Comparison of ENCODE assay signal across 16 cellular contexts in genomic region chr21:34942911-34943310, GRCh38.
DNase-seq lines count a peak whose midpoint lies in the region; ATAC-seq, FAIRE-seq and TF ChIP-seq lines count a peak whose summit lies in the region.
"Had no signal": no experiment of that assay in that cellular context is flagged by ENCODE, and none has a peak within 500 bp of the region (broad histone marks: within the 10 kb centered on the region; RNA-seq: fewer than 3 reads in every experiment).

No MANE protein-coding gene starts in this region.

- TF ChIP-seq POLR2A in GM12892 (IDR thresholded peaks at IDR 0.05; ENCODE audit: low read depth, low read length), result no peak
- TF ChIP-seq POLR2A in right lobe of liver (IDR thresholded peaks at IDR 0.05), result no peak

- H3K23ac ChIP-seq in mesendoderm (ENCODE audit: low read length), result no peak overlapping the region

- no peaks in the 10 kb centered on the region for H3K79me2 ChIP-seq in mesendoderm (ENCODE audit: control insufficient read depth, insufficient read depth, low read length)

- H3K4me1 Mint-ChIP-seq in activated B cell treated with CpG ODN at 0.5 μM for 24 hours, result peaks cover 63% of the 10 kb centered on the region

- POLR2A ChIA-PET in activated B cell treated with CpG ODN at 0.5 μM for 24 hours (lab: Charles Lee), result no interaction called here

- H3K36me3 ChIP-seq in mesendoderm (ENCODE audit: control insufficient read depth, insufficient read depth, low read length) (no peaks in the 10 kb centered on the region), right lobe of liver (no peaks in the 10 kb centered on the region)
- H3K36me3 ChIP-seq: pancreas had no signal

- no peaks in the 10 kb centered on the region for H3K27me3 ChIP-seq in mesendoderm (ENCODE audit: insufficient read depth, low read length, poor library complexity)
- H3K27me3 ChIP-seq in right lobe of liver, result no peaks in the 10 kb centered on the region

- no peak overlapping the region for H3K4me2 ChIP-seq in mesendoderm (ENCODE audit: low read length)

- no peak overlapping the region for H3K27ac ChIP-seq in mesendoderm (ENCODE audit: low read depth, low read length)
- no peak overlapping the region for H3K27ac ChIP-seq in right lobe of liver
- H3K27ac ChIP-seq: pancreas had no signal

- TF ChIP-seq CTCF in activated B cell treated with CpG ODN at 0.5 μM for 24 hours (IDR thresholded peaks at IDR 0.05), result no peak
- no peak for TF ChIP-seq CTCF in right lobe of liver (IDR thresholded peaks at IDR 0.05)

- H3K9me3 Mint-ChIP-seq in activated B cell treated with CpG ODN at 0.5 μM for 24 hours, result no peaks in the 10 kb centered on the region
- H3K9me3 Mint-ChIP-seq: central memory CD8-positive, alpha-beta T cell; endodermal cell had no signal

- H4K5ac ChIP-seq in mesendoderm (ENCODE audit: low read length), result no peak overlapping the region

- intact Hi-C loops in activated B cell treated with CpG ODN at 0.5 μM for 24 hours (cut with micrococcal nuclease) (loop anchor here (5.0 kb wide), 1 partner anchor 36 kb away; no protein-coding TSS in a partner anchor), right lobe of liver (cut with DNase I) (loop anchor here in 1 of 2 donors (10.0 kb wide), 1 partner anchor 72 kb away; no protein-coding TSS in a partner anchor)

- H3K9me3 ChIP-seq in right lobe of liver, result no peaks in the 10 kb centered on the region
- H3K9me3 ChIP-seq: pancreas had no signal

- no peak overlapping the region for H2BK15ac ChIP-seq in mesendoderm (replicated peaks; ENCODE audit: low read depth)

- H3K4me1 ChIP-seq in mesendoderm (ENCODE audit: control insufficient read depth, low read depth, low read length), result no peaks in the 10 kb centered on the region
- H3K4me1 ChIP-seq in right lobe of liver, result no peaks in the 10 kb centered on the region
- H3K4me1 ChIP-seq: pancreas had no signal

- H3K4ac ChIP-seq in mesendoderm (ENCODE audit: low read depth, low read length), result no peak overlapping the region

- no peak overlapping the region for H4K8ac ChIP-seq in mesendoderm (ENCODE audit: low read depth, low read length)

- ATAC-seq in activated B cell treated with CpG ODN at 0.5 μM for 24 hours (ENCODE audit: low read depth) (peak; percentile 19), right lobe of liver (no peak), HG03354 (IDR thresholded peaks at IDR 0.05; ENCODE audit: poor library complexity, severe bottlenecking, unreplicated experiment) (no peak)
- ATAC-seq: left cardiac atrium, pancreas had no signal

- no peak overlapping the region for H2BK120ac ChIP-seq in mesendoderm (ENCODE audit: low read depth, low read length)

- CTCF ChIA-PET in activated B cell treated with CpG ODN at 0.5 μM for 24 hours (lab: Charles Lee), result interaction anchor here (0.6 kb wide), 1 partner anchor 262 kb away, joined by 3 read pairs; no protein-coding TSS in a partner anchor

- no peak overlapping the region for H3K9ac ChIP-seq in mesendoderm (ENCODE audit: low read length)

- H3K27ac Mint-ChIP-seq in activated B cell treated with CpG ODN at 0.5 μM for 24 hours, result peak overlapping the region; percentile 67
- H3K27ac Mint-ChIP-seq: endodermal cell had no signal

- no peak overlapping the region for H3K4me3 Mint-ChIP-seq in activated B cell treated with CpG ODN at 0.5 μM for 24 hours
- H3K4me3 Mint-ChIP-seq: central memory CD8-positive, alpha-beta T cell; endodermal cell had no signal

- H2BK5ac ChIP-seq in mesendoderm (ENCODE audit: low read length), result peak overlapping the region; percentile 40

- no peak overlapping the region for H3K18ac ChIP-seq in mesendoderm (ENCODE audit: low read length)

- no peak overlapping the region for H3K56ac ChIP-seq in mesendoderm (ENCODE audit: low read length)

- DNase-seq in NOMO-1 treated with DMSO at 0.1 percent for 48 hours (lab: John Stamatoyannopoulos, UW; ENCODE audit: unreplicated experiment), result peak; percentile 30
- DNase-seq in NOMO-1 treated with dmso at 0.1 percent for 144 hours (lab: John Stamatoyannopoulos, UW; ENCODE audit: unreplicated experiment), result no peak
- no peak for DNase-seq in GM12892 (ENCODE audit: insufficient read length)
- DNase-seq in activated B cell treated with CpG ODN at 0.5 μM for 24 hours, result no peak
- DNase-seq in mesendoderm, result no peak
- DNase-seq in right lobe of liver, result no peak
- DNase-seq in foreskin melanocyte, result no peak
- DNase-seq: 8988T; endodermal cell; left cardiac atrium; NK-92 treated with Interleukin-12 subunit alpha and Interleukin-12 subunit beta, amount 100 ng/mL, for 24 hours; pancreas; SHP77; trophoblast cell had no signal

- H3K36me3 Mint-ChIP-seq in activated B cell treated with CpG ODN at 0.5 μM for 24 hours (ENCODE audit: low read depth), result peaks cover 6% of the 10 kb centered on the region

- H2AK5ac ChIP-seq in mesendoderm (ENCODE audit: low read length), result peak overlapping the region; percentile 56

- no peaks in the 10 kb centered on the region for H3K79me1 ChIP-seq in mesendoderm (ENCODE audit: low read length)

- H3K4me3 ChIP-seq in mesendoderm (ENCODE audit: low read length), result no peak overlapping the region
- no peak overlapping the region for H3K4me3 ChIP-seq in right lobe of liver
- H3K4me3 ChIP-seq: pancreas had no signal

- no peaks in the 10 kb centered on the region for H3K27me3 Mint-ChIP-seq in activated B cell treated with CpG ODN at 0.5 μM for 24 hours
- H3K27me3 Mint-ChIP-seq: central memory CD8-positive, alpha-beta T cell had no signal

- FAIRE-seq in GM12892 (lab: Jason Lieb, UNC), result peak; percentile 91
- FAIRE-seq: pancreas had no signal

- WGBS in mesendoderm (ENCODE audit: extremely low coverage, insufficient coverage, low lambda C conversion rate), result no CpG with 5 or more reads among the region's 7 CpGs
- WGBS in right lobe of liver (ENCODE audit: insufficient coverage, low coverage, low lambda C conversion rate, missing lambda C conversion rate), result 81% methylated on average over 5 of the region's 7 CpGs
